2 cellular contexts compared by ENCODE assay signal in genomic region chr3:33634262-33634661, GRCh38.
TF ChIP-seq lines count a peak whose summit lies in the region.

No MANE protein-coding gene starts in this region.

TF ChIP-seq in GM12878, 131 proteins besides CTCF, POLR2A, EP300 and RAD21:
- TF ChIP-seq WRNIP1 (IDR thresholded peaks at IDR 0.05; ENCODE audit: borderline replicate concordance, low read depth, low read length) (no peak), TCF3 (IDR thresholded peaks at IDR 0.05; ENCODE audit: borderline replicate concordance, insufficient read depth, low read depth, low read length) (no peak), RELB (IDR thresholded peaks at IDR 0.05; ENCODE audit: low read depth) (no peak), ZBTB40 (IDR thresholded peaks at IDR 0.05; ENCODE audit: borderline replicate concordance) (peak; percentile 86), PML (IDR thresholded peaks at IDR 0.05; ENCODE audit: low read length) (no peak), ZBTB11 (CRISPR knock-in tag; IDR thresholded peaks at IDR 0.05) (no peak), CEBPZ (IDR thresholded peaks at IDR 0.05; ENCODE audit: low read depth, low read length) (no peak), ZBED1 (IDR thresholded peaks at IDR 0.05; ENCODE audit: borderline replicate concordance) (no peak)

TF ChIP-seq in K562, 482 proteins besides CTCF, POLR2A, EP300 and RAD21 (continues in another document):
- TF ChIP-seq GATA2 (CRISPR knock-in tag; IDR thresholded peaks at IDR 0.05) = peak; percentile 61
- TF ChIP-seq ZNF740 (CRISPR knock-in tag; IDR thresholded peaks at IDR 0.05) = no peak
- TF ChIP-seq ZNF740 (tag; IDR thresholded peaks at IDR 0.05) = no peak
- no peak for TF ChIP-seq E2F4 (CRISPR knock-in tag; IDR thresholded peaks at IDR 0.05; ENCODE audit: low read depth)
- no peak for TF ChIP-seq DEAF1 (CRISPR knock-in tag; IDR thresholded peaks at IDR 0.05)
- TF ChIP-seq REST (CRISPR knock-in tag; IDR thresholded peaks at IDR 0.05; ENCODE audit: low read depth) = no peak
- no peak for TF ChIP-seq FOSL1 (tag; conservative IDR thresholded peaks at IDR 0.05)
- TF ChIP-seq IRF1 (CRISPR knock-in tag; IDR thresholded peaks at IDR 0.05; ENCODE audit: borderline replicate concordance) = no peak
- peak; percentile 98 for TF ChIP-seq ZBTB40 (IDR thresholded peaks at IDR 0.05)
- peak; percentile 97 for TF ChIP-seq ZBTB40 (CRISPR knock-in tag; IDR thresholded peaks at IDR 0.05)
- 0 out of 2 replicates have a peak, but pooled peaks have one; percentile 23 for TF ChIP-seq KLF13 (tag; IDR thresholded peaks at IDR 0.05; ENCODE audit: borderline replicate concordance, low read depth)
- no peak for TF ChIP-seq ZBTB7A (IDR thresholded peaks at IDR 0.05; ENCODE audit: borderline replicate concordance, control insufficient read depth, low read depth, low read length)
- no peak for TF ChIP-seq HEY1 (CRISPR knock-in tag; IDR thresholded peaks at IDR 0.05; ENCODE audit: borderline replicate concordance)
- TF ChIP-seq PATZ1 (CRISPR knock-in tag; IDR thresholded peaks at IDR 0.05; ENCODE audit: borderline replicate concordance) = no peak
- TF ChIP-seq ATF7 (IDR thresholded peaks at IDR 0.05) = no peak
- TF ChIP-seq LCOR (CRISPR knock-in tag; IDR thresholded peaks at IDR 0.05) = no peak
- no peak for TF ChIP-seq POLR2AphosphoS2 (IDR thresholded peaks at IDR 0.05; ENCODE audit: low read length)
